Comparison of ENCODE assay signal across 1 cellular context in the genomic region with DNA sequence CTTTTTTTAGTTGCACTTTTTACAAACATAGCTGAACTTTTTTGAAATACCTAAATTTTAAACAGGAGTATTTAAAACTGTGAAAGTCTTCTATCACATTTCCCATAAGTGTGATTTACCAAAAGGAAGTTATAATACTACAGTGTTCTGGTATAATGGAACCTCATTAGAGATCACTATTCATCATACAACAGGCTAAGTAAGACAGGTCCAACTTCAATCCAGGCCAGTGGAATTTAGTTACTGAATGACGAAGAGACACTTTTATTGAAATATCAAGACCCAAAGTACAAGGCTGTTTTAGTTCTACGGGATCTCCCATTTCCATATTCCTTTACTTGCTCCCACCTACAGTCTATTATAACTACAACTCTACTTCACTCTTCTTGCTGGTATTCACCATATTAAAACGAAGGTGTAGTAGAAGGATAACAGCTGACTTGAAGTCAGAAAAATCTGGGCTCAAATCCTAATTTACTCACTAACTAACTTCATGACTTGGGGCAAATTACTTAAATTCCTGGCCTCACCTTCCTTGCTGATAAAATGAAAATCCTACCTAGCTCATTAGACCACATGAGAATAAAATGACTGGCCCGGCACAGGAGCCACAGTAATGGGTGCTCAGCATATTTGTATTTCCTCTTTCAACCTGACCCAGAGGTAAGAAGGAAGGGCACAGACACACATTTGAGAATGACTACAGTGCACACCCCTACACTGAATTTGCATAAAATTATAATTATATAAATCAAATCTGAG.
TF ChIP-seq lines count a peak whose summit lies in the region.

No MANE protein-coding gene starts in this region.

TF ChIP-seq in HepG2, 621 proteins besides CTCF, POLR2A, EP300 and RAD21 (continued from another document):
- TF ChIP-seq TAF15 (IDR thresholded peaks at IDR 0.05; ENCODE audit: low read depth, low read length, poor library complexity, severe bottlenecking) (no peak), THYN1 (CRISPR knock-in tag; IDR thresholded peaks at IDR 0.05; ENCODE audit: borderline replicate concordance, low read depth) (no peak), SRF (IDR thresholded peaks at IDR 0.05; ENCODE audit: low read depth, low read length) (no peak), NAIF1 (CRISPR knock-in tag; IDR thresholded peaks at IDR 0.05; ENCODE audit: borderline replicate concordance) (no peak), REPIN1 (CRISPR knock-in tag; IDR thresholded peaks at IDR 0.05; ENCODE audit: borderline replicate concordance, low read depth) (no peak), HDAC1 (CRISPR knock-in tag; IDR thresholded peaks at IDR 0.05) (no peak), ZNF282 (IDR thresholded peaks at IDR 0.05; ENCODE audit: partially characterized antibody) (no peak), ZBTB42 (CRISPR knock-in tag; IDR thresholded peaks at IDR 0.05) (no peak), ZNF546 (CRISPR knock-in tag; conservative IDR thresholded peaks at IDR 0.05) (no peak), ZNF550 (CRISPR knock-in tag; IDR thresholded peaks at IDR 0.05; ENCODE audit: borderline replicate concordance) (no peak)
